ENCODE assay signal across 15 cellular contexts in genomic region chr21:22993822-22994574, GRCh38.
"Had no signal": no experiment of that assay in that cellular context is flagged by ENCODE, and none has a peak within 500 bp of the region (broad histone marks: within the 10 kb centered on the region; RNA-seq: fewer than 3 reads in every experiment).

No MANE protein-coding gene starts in this region.

- H3K4me1 ChIP-seq: gastroesophageal sphincter, sigmoid colon, suprapubic skin, upper lobe of left lung had no signal

- DNase-seq: activated CD4-positive, alpha-beta T cell treated with anti-CD3 and anti-CD28 coated beads, Interleukin-2, amount 50 U/mL, for 1 hour; activated CD4-positive, CD25-positive, alpha-beta regulatory T cell; activated T-cell treated with anti-CD3 and anti-CD28 coated beads for 4 hours; central memory CD4-positive, alpha-beta T cell; cortex of kidney; effector CD8-positive, alpha-beta T cell; left ventricle myocardium superior; mesenchymal stem cell; nephron progenitor cell; sigmoid colon; stimulated activated naive CD8-positive, alpha-beta T cell treated with anti-CD3 and anti-CD28 coated beads, Interleukin-15, Interleukin-2, amounts not matched to agents 100 U/mL and 50 U/mL, for 24 hours had no signal

- H3K27ac ChIP-seq: epithelial cell of prostate, gastroesophageal sphincter, sigmoid colon, suprapubic skin, upper lobe of left lung had no signal

- H3K27me3 ChIP-seq: gastroesophageal sphincter, sigmoid colon, suprapubic skin, upper lobe of left lung had no signal

- H3K9me3 ChIP-seq: suprapubic skin had no signal

- ATAC-seq: gastroesophageal sphincter; left ventricle myocardium superior; stimulated activated naive CD8-positive, alpha-beta T cell treated with anti-CD3 and anti-CD28 coated beads, Interleukin-15, Interleukin-2, amounts not matched to agents 100 U/mL and 50 U/mL, for 24 hours had no signal

- H3K4me3 ChIP-seq: gastroesophageal sphincter, sigmoid colon, suprapubic skin, upper lobe of left lung had no signal

- H3K36me3 ChIP-seq: gastroesophageal sphincter, sigmoid colon, suprapubic skin, upper lobe of left lung had no signal
